In genomic region chr11:23232652-23233051, GRCh38 we compare ENCODE assay signal across 15 cellular contexts.
A peak's percentile ranks its signal among the peaks of the same experiment; 100 is the strongest.
DNase-seq lines count a peak whose midpoint lies in the region; ATAC-seq and TF ChIP-seq lines count a peak whose summit lies in the region.
"Had no signal": no experiment of that assay in that cellular context is flagged by ENCODE, and none has a peak within 500 bp of the region (broad histone marks: within the 10 kb centered on the region; RNA-seq: fewer than 3 reads in every experiment).

No MANE protein-coding gene starts in this region.

- TF ChIP-seq CTCF in PC-3 (conservative IDR thresholded peaks at IDR 0.05; ENCODE audit: low read depth, low read length) = no peak
- no peak for TF ChIP-seq CTCF in choroid plexus epithelial cell (conservative IDR thresholded peaks at IDR 0.05; ENCODE audit: low read depth, low read length)
- TF ChIP-seq CTCF in osteocyte (IDR thresholded peaks at IDR 0.05) = no peak
- TF ChIP-seq CTCF in right lobe of liver (IDR thresholded peaks at IDR 0.05) = no peak
- TF ChIP-seq CTCF in coronary artery (IDR thresholded peaks at IDR 0.05) = no peak

- DNase-seq in PC-3 = no peak
- DNase-seq in choroid plexus epithelial cell (ENCODE audit: low read depth) = peak; percentile 50
- DNase-seq in osteocyte (ENCODE audit: extremely low spot score, unreplicated experiment) = no peak
- no peak for DNase-seq in right lobe of liver
- DNase-seq in left cardiac atrium = no peak
- DNase-seq in coronary artery (ENCODE audit: low spot score) = no peak
- DNase-seq: AML-193; Caco-2; CD8-positive, alpha-beta memory T cell; DND-41; GDM1 had no signal

- H3K36me3 ChIP-seq in ACC112 (ENCODE audit: insufficient read depth, low read length) (no peaks in the 10 kb centered on the region), PC-3 (ENCODE audit: low read depth, low read length) (no peaks in the 10 kb centered on the region), right lobe of liver (no peaks in the 10 kb centered on the region)
- H3K36me3 ChIP-seq: BLaER1 had no signal

- H3K36me3 Mint-ChIP-seq in osteocyte (ENCODE audit: unreplicated experiment) = no peaks in the 10 kb centered on the region

- POLR2A ChIA-PET in PC-3 (lab: Charles Lee; ENCODE audit: unreplicated experiment) = no interaction called here

- H3K79me2 ChIP-seq in ACC112 (ENCODE audit: control insufficient read depth, insufficient read depth, low read length, unreplicated experiment) (no peaks in the 10 kb centered on the region), PC-3 (ENCODE audit: low read length) (no peaks in the 10 kb centered on the region)

- H3K27me3 Mint-ChIP-seq in osteocyte (ENCODE audit: unreplicated experiment) = peaks cover 15% of the 10 kb centered on the region
- H3K27me3 Mint-ChIP-seq: CD8-positive, alpha-beta memory T cell had no signal

- H3K27me3 ChIP-seq in ACC112 (ENCODE audit: insufficient read depth, low read length) = peaks cover 19% of the 10 kb centered on the region; the same call in 1 of the 2 replicates
- H3K27me3 ChIP-seq in PC-3 (ENCODE audit: low read length) = no peaks in the 10 kb centered on the region
- no peaks in the 10 kb centered on the region for H3K27me3 ChIP-seq in right lobe of liver
- H3K27me3 ChIP-seq: BLaER1 had no signal

- peak overlapping the region; percentile 5 for H3K4me2 ChIP-seq in PC-3 (ENCODE audit: low read length)
- H3K4me2 ChIP-seq: BLaER1 had no signal

- intact Hi-C loops in PC-3 (cut with micrococcal nuclease) (no loop called here), right lobe of liver (cut with DNase I) (no loop called here), left cardiac atrium (cut with DNase I) (no loop called here)

- no peak for TF ChIP-seq POLR2A in right lobe of liver (IDR thresholded peaks at IDR 0.05)

- H3K9me2 ChIP-seq in PC-3 (replicated peaks; ENCODE audit: low read length) = no peaks in the 10 kb centered on the region

- H2AFZ ChIP-seq in ACC112 (ENCODE audit: low read length, unreplicated experiment) (no peak overlapping the region), PC-3 (ENCODE audit: low read length) (no peak overlapping the region)

- CTCF ChIA-PET in PC-3 (lab: Charles Lee) = no interaction called here

- ATAC-seq in PC-3 (peak; percentile 13), right lobe of liver (no peak), left cardiac atrium (no peak)
- ATAC-seq: HCT116 had no signal

- no peaks in the 10 kb centered on the region for H4K20me1 ChIP-seq in PC-3 (ENCODE audit: low read length)
- H4K20me1 ChIP-seq: BLaER1 had no signal

- peak overlapping the region; percentile 31 for H3K27ac Mint-ChIP-seq in osteocyte (ENCODE audit: unreplicated experiment)
- H3K27ac Mint-ChIP-seq: CD8-positive, alpha-beta memory T cell had no signal

- peaks cover 12% of the 10 kb centered on the region for H3K4me1 ChIP-seq in ACC112 (ENCODE audit: control insufficient read depth, insufficient read depth, low read length, unreplicated experiment)
- peaks cover 16% of the 10 kb centered on the region for H3K4me1 ChIP-seq in PC-3 (ENCODE audit: insufficient read depth, low read length)
- no peaks in the 10 kb centered on the region for H3K4me1 ChIP-seq in right lobe of liver
- H3K4me1 ChIP-seq: BLaER1, Caco-2 had no signal

- no peaks in the 10 kb centered on the region for H3K9me3 Mint-ChIP-seq in osteocyte (ENCODE audit: unreplicated experiment)

- H3F3A ChIP-seq in PC-3 (ENCODE audit: low read length, unreplicated experiment) = no peaks in the 10 kb centered on the region

- H3K9me3 ChIP-seq in PC-3 (ENCODE audit: low read length) (no peaks in the 10 kb centered on the region), right lobe of liver (no peaks in the 10 kb centered on the region)
- H3K9me3 ChIP-seq: BLaER1, Caco-2 had no signal

- BruUV-seq in PC-3 (replicated peaks; lab: Mats Ljungman, UMichigan) = no TSS peak

- H3K4me1 Mint-ChIP-seq in osteocyte (ENCODE audit: unreplicated experiment) = peaks cover 14% of the 10 kb centered on the region
- H3K4me1 Mint-ChIP-seq: CD8-positive, alpha-beta memory T cell had no signal

- H3K4me3 ChIP-seq in ACC112 (ENCODE audit: low read depth, low read length) (no peak overlapping the region; the same call in 1 of the 2 replicates), PC-3 (ENCODE audit: low read length) (no peak overlapping the region), choroid plexus epithelial cell (ENCODE audit: low read depth, low read length) (no peak overlapping the region), right lobe of liver (no peak overlapping the region), coronary artery (no peak overlapping the region)
- H3K4me3 ChIP-seq: BLaER1 had no signal

- H3K9ac ChIP-seq in PC-3 (ENCODE audit: low read length) = no peak overlapping the region
- H3K9ac ChIP-seq: BLaER1 had no signal

- H3K4me3 Mint-ChIP-seq in osteocyte (ENCODE audit: unreplicated experiment) = no peak overlapping the region
- H3K4me3 Mint-ChIP-seq: CD8-positive, alpha-beta memory T cell had no signal

- H3K27ac ChIP-seq in ACC112 (ENCODE audit: low read depth, low read length) (peak overlapping the region; percentile 59), PC-3 (ENCODE audit: low read length) (peak overlapping the region; percentile 7; the same call in 1 of the 2 replicates), right lobe of liver (no peak overlapping the region), coronary artery (no peak overlapping the region)
- H3K27ac ChIP-seq: 22Rv1, BLaER1 had no signal

Comparison
In these comparisons a context has a peak if more than half of its experiments do, and no peak if none do; other contexts are left out.
1. H3K27ac ChIP-seq: peak in ACC112 (single experiment) and PC-3 (single experiment); none in right lobe of liver (0 of 3) and coronary artery (0 of 2).